ENCODE assay signal across 2 cellular contexts in the genomic region with DNA sequence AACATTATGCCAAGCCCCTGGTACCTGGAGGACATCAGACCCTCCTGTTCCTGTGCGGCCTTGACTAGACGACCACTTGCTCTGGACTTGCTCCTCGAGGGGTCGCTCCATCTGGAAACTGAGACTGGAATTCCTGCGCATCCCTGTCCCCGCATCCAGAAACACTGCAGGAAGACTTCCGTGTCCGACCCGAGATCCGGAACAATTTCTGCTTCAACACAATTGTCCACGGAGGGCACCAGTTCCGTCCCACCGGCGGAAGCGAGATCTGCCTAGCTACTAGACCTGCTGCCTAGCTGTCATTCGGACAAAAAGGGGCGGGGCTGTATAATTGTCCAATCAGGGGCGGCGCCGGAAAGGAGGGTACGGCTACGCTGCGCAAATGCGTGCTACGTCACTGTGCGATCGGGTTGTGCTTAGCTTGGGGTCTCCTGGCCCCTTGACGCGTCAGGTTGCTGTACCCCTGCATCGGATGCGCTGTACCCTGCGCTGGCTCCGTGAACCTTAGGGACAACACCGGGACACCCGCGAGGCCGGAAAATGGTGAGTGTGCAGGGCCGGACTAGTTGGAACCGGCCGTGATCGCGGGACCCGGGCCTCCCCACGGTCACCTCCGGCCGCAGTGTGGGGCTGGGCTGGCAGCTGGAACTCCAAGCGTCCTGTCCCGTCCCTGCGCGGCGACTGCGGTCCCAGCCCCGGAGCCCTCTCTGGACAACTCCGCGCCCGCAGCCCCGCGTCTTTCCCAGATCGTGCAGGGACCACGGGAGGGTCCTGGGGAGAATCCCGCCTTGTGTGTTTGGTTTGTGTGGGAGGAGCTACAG.
A peak's percentile ranks its signal among the peaks of the same experiment; 100 is the strongest.
TF ChIP-seq lines count a peak whose summit lies in the region.

TSS of gene ZNF490 (minus strand) at position 274 of the 821 bp plus-strand sequence. CDS start at position 141, 133 bp downstream.
TSS of gene ZNF791 (plus strand) at position 381 of the 821 bp plus-strand sequence. CDS start at position 541, 160 bp downstream.

TF ChIP-seq in HEK293, 187 proteins besides CTCF, POLR2A, EP300 and RAD21 (continued from another document and continues in another):
- TF ChIP-seq ZNF2 (tag by site-specific recombination; IDR thresholded peaks at IDR 0.05) (no peak; the same call in 1 of the 2 replicates), BCL11A (tag by site-specific recombination; IDR thresholded peaks at IDR 0.05; ENCODE audit: low read depth) (no peak), ZNF239 (tag by site-specific recombination; IDR thresholded peaks at IDR 0.05) (no peak), IKZF3 (tag by site-specific recombination; IDR thresholded peaks at IDR 0.05) (peak; percentile 85), ZNF585B (tag by site-specific recombination; IDR thresholded peaks at IDR 0.05) (no peak), ZNF426 (tag by site-specific recombination; IDR thresholded peaks at IDR 0.05) (no peak), ZNF112 (tag by site-specific recombination; IDR thresholded peaks at IDR 0.05) (no peak), ZNF362 (tag by site-specific recombination; IDR thresholded peaks at IDR 0.05) (no peak), ZNF302 (tag by site-specific recombination; IDR thresholded peaks at IDR 0.05; ENCODE audit: low read depth) (no peak), KLF8 (tag by site-specific recombination; IDR thresholded peaks at IDR 0.05) (peak; percentile 73; the same call in 1 of the 2 replicates), ZNF350 (tag by site-specific recombination; IDR thresholded peaks at IDR 0.05) (no peak), HOXD13 (CRISPR knock-in tag; IDR thresholded peaks at IDR 0.05; ENCODE audit: borderline replicate concordance) (no peak), SP3 (tag by site-specific recombination; IDR thresholded peaks at IDR 0.05) (peak; percentile 76), ZFP3 (tag by site-specific recombination; IDR thresholded peaks at IDR 0.05; ENCODE audit: low read depth) (no peak), ZNF791 (tag by site-specific recombination; IDR thresholded peaks at IDR 0.05) (no peak), ZNF311 (tag by site-specific recombination; IDR thresholded peaks at IDR 0.05; ENCODE audit: borderline replicate concordance) (no peak), ZNF629 (tag by site-specific recombination; IDR thresholded peaks at IDR 0.05) (peak; percentile 96)
- TF ChIP-seq, protein P1, sequence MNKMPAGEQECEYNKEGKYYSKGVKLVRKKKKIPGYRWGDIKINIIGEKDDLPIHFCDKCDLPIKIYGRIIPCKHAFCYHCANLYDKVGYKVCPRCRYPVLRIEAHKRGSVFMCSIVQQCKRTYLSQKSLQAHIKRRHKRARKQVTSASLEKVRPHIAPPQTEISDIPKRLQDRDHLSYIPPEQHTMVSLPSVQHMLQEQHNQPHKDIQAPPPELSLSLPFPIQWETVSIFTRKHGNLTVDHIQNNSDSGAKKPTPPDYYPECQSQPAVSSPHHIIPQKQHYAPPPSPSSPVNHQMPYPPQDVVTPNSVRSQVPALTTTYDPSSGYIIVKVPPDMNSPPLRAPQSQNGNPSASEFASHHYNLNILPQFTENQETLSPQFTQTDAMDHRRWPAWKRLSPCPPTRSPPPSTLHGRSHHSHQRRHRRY (tag by site-specific recombination; IDR thresholded peaks at IDR 0.05), result no peak
- TF ChIP-seq, protein P2, sequence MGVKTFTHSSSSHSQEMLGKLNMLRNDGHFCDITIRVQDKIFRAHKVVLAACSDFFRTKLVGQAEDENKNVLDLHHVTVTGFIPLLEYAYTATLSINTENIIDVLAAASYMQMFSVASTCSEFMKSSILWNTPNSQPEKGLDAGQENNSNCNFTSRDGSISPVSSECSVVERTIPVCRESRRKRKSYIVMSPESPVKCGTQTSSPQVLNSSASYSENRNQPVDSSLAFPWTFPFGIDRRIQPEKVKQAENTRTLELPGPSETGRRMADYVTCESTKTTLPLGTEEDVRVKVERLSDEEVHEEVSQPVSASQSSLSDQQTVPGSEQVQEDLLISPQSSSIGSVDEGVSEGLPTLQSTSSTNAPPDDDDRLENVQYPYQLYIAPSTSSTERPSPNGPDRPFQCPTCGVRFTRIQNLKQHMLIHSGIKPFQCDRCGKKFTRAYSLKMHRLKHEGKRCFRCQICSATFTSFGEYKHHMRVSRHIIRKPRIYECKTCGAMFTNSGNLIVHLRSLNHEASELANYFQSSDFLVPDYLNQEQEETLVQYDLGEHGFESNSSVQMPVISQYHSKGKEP (tag by site-specific recombination; IDR thresholded peaks at IDR 0.05), result no peak
- TF ChIP-seq, protein P3, sequence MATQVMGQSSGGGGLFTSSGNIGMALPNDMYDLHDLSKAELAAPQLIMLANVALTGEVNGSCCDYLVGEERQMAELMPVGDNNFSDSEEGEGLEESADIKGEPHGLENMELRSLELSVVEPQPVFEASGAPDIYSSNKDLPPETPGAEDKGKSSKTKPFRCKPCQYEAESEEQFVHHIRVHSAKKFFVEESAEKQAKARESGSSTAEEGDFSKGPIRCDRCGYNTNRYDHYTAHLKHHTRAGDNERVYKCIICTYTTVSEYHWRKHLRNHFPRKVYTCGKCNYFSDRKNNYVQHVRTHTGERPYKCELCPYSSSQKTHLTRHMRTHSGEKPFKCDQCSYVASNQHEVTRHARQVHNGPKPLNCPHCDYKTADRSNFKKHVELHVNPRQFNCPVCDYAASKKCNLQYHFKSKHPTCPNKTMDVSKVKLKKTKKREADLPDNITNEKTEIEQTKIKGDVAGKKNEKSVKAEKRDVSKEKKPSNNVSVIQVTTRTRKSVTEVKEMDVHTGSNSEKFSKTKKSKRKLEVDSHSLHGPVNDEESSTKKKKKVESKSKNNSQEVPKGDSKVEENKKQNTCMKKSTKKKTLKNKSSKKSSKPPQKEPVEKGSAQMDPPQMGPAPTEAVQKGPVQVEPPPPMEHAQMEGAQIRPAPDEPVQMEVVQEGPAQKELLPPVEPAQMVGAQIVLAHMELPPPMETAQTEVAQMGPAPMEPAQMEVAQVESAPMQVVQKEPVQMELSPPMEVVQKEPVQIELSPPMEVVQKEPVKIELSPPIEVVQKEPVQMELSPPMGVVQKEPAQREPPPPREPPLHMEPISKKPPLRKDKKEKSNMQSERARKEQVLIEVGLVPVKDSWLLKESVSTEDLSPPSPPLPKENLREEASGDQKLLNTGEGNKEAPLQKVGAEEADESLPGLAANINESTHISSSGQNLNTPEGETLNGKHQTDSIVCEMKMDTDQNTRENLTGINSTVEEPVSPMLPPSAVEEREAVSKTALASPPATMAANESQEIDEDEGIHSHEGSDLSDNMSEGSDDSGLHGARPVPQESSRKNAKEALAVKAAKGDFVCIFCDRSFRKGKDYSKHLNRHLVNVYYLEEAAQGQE (tag by site-specific recombination; IDR thresholded peaks at IDR 0.05), result no peak
- TF ChIP-seq, protein P4, sequence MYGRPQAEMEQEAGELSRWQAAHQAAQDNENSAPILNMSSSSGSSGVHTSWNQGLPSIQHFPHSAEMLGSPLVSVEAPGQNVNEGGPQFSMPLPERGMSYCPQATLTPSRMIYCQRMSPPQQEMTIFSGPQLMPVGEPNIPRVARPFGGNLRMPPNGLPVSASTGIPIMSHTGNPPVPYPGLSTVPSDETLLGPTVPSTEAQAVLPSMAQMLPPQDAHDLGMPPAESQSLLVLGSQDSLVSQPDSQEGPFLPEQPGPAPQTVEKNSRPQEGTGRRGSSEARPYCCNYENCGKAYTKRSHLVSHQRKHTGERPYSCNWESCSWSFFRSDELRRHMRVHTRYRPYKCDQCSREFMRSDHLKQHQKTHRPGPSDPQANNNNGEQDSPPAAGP (tag by site-specific recombination; IDR thresholded peaks at IDR 0.05), result peak; percentile 47; the same call in 1 of the 2 replicates

TF ChIP-seq in neural cell, 6 proteins besides CTCF, POLR2A, EP300 and RAD21 (continued from another document):
- TF ChIP-seq, protein P3 (IDR thresholded peaks at IDR 0.05; ENCODE audit: borderline replicate concordance), result peak; percentile 90
- TF ChIP-seq EZH2 (IDR thresholded peaks at IDR 0.05; ENCODE audit: borderline replicate concordance, insufficient read depth, low read length, poor library complexity, severe bottlenecking), result no peak
